Comparison of ENCODE assay signal across 33 cellular contexts in genomic region chr4:119688439-119688838, GRCh38. TPM values are rescaled to one million over a fixed set of nuclear protein-coding genes. Genes with fewer than 3 reads are reported as not detected.
"Had no signal": no experiment of that assay in that cellular context is flagged by ENCODE, and none has a peak within 500 bp of the region (broad histone marks: within the 10 kb centered on the region; RNA-seq: fewer than 3 reads in every experiment).

No MANE protein-coding gene starts in this region.

- H3K9me3 ChIP-seq: adrenal gland, body of pancreas had no signal

- DNase-seq: activated B cell treated with CpG ODN at 0.5 μM for 24 hours; activated CD4-positive, alpha-beta memory T cell treated with anti-CD3 and anti-CD28 coated beads, Interleukin-2, amount 10 ng/mL, durations not matched to agents 7 days and 5 days; activated CD4-positive, alpha-beta T cell treated with anti-CD3 and anti-CD28 coated beads for 48 hours; activated CD4-positive, alpha-beta T cell treated with anti-CD3 and anti-CD28 coated beads, Interleukin-2, amount 10 ng/mL, durations not matched to agents 7 days and 5 days; activated CD4-positive, alpha-beta T cell treated with anti-CD3 and anti-CD28 coated beads, Interleukin-2, amount 50 U/mL, for 48 hours; activated CD4-positive, CD25-positive, alpha-beta regulatory T cell treated with anti-CD3 and anti-CD28 coated beads, Interleukin-2, amount 50 U/mL, for 72 hours; activated CD8-positive, alpha-beta memory T cell treated with anti-CD3 and anti-CD28 coated beads for 24 hours; activated CD8-positive, alpha-beta memory T cell treated with anti-CD3 and anti-CD28 coated beads, Interleukin-2, amount 10 ng/mL, durations not matched to agents 7 days and 5 days; activated CD8-positive, alpha-beta memory T cell treated with anti-CD3 and anti-CD28 coated beads, Interleukin-2, amount 50 U/mL, for 48 hours; activated CD8-positive, alpha-beta T cell treated with anti-CD3 and anti-CD28 coated beads, Interleukin-2, amount 10 ng/mL, durations not matched to agents 7 days and 5 days; activated effector memory CD4-positive, alpha-beta T cell treated with anti-CD3 and anti-CD28 coated beads, Interleukin-2, amount 50 U/mL, for 16 hours; activated gamma-delta T cell treated with Interleukin-2 at 50 U/mL for 16 hours; activated naive CD4-positive, alpha-beta T cell; activated naive CD4-positive, alpha-beta T cell treated with anti-CD3 and anti-CD28 coated beads for 36 hours; activated naive CD4-positive, alpha-beta T cell treated with anti-CD3 and anti-CD28 coated beads, Interleukin-2, amount 50 U/mL, for 16 hours; activated naive CD8-positive, alpha-beta T cell treated with anti-CD3 and anti-CD28 coated beads for 36 hours; activated T-cell treated with anti-CD3 and anti-CD28 coated beads, Interleukin-2, amount 50 U/mL, for 24 hours; activated T-cell treated with anti-CD3 and anti-CD28 coated beads, Interleukin-2, amount 50 U/mL, for 48 hours; adrenal gland; amniotic stem cell; aorta; body of pancreas; brain microvascular endothelial cell; central memory CD4-positive, alpha-beta T cell; T-helper 1 cell; T-helper 2 cell; T-helper 9 cell had no signal

- H3K4me3 ChIP-seq: adrenal gland, body of pancreas, breast epithelium had no signal

- H3K36me3 ChIP-seq: adrenal gland, brain microvascular endothelial cell, breast epithelium had no signal

- H3K4me1 ChIP-seq: adrenal gland, breast epithelium had no signal

- ATAC-seq: activated CD8-positive, alpha-beta memory T cell treated with anti-CD3 and anti-CD28 coated beads, Interleukin-2, amount 10 ng/mL, durations not matched to agents 7 days and 5 days; activated CD8-positive, alpha-beta T cell treated with anti-CD3 and anti-CD28 coated beads, Interleukin-2, amount 10 ng/mL, durations not matched to agents 7 days and 5 days; activated naive CD4-positive, alpha-beta T cell treated with anti-CD3 and anti-CD28 coated beads, Interleukin-2, amount 50 U/mL, for 72 hours; body of pancreas had no signal

- H3K27me3 Mint-ChIP-seq: activated naive CD8-positive, alpha-beta T cell treated with anti-CD3 and anti-CD28 coated beads for 36 hours had no signal

- H3K4me1 Mint-ChIP-seq: activated B cell treated with CpG ODN at 0.5 μM for 24 hours; activated CD4-positive, alpha-beta memory T cell treated with anti-CD3 and anti-CD28 coated beads, Interleukin-2, amount 10 ng/mL, durations not matched to agents 7 days and 5 days; activated CD4-positive, alpha-beta T cell treated with anti-CD3 and anti-CD28 coated beads, Interleukin-2, amount 10 ng/mL, durations not matched to agents 7 days and 5 days; activated CD8-positive, alpha-beta memory T cell treated with anti-CD3 and anti-CD28 coated beads, Interleukin-2, amount 10 ng/mL, durations not matched to agents 7 days and 5 days; activated naive CD8-positive, alpha-beta T cell treated with anti-CD3 and anti-CD28 coated beads for 36 hours had no signal

- H3K4me3 Mint-ChIP-seq: activated B cell treated with CpG ODN at 0.5 μM for 24 hours; activated CD4-positive, alpha-beta memory T cell treated with anti-CD3 and anti-CD28 coated beads, Interleukin-2, amount 10 ng/mL, durations not matched to agents 7 days and 5 days; activated CD4-positive, alpha-beta T cell treated with anti-CD3 and anti-CD28 coated beads, Interleukin-2, amount 10 ng/mL, durations not matched to agents 7 days and 5 days; activated CD8-positive, alpha-beta memory T cell treated with anti-CD3 and anti-CD28 coated beads, Interleukin-2, amount 10 ng/mL, durations not matched to agents 7 days and 5 days; activated CD8-positive, alpha-beta T cell treated with anti-CD3 and anti-CD28 coated beads, Interleukin-2, amount 10 ng/mL, durations not matched to agents 7 days and 5 days; activated naive CD4-positive, alpha-beta T cell treated with anti-CD3 and anti-CD28 coated beads for 36 hours; activated naive CD8-positive, alpha-beta T cell treated with anti-CD3 and anti-CD28 coated beads for 36 hours; activated T-cell treated with anti-CD3 and anti-CD28 coated beads, Interleukin-2, amount 50 U/mL, for 24 hours; T-helper 1 cell treated with Interleukin-12 subunit alpha and Interleukin-12 subunit beta and Interleukin-4 antibody, amounts not matched to agents 30 μg/mL and 1 μg/mL, for 36 hours; T-helper 2 cell treated with Interferon-gamma antibody and Interleukin-4, amounts not matched to agents 5 μg/mL and 100 μg/mL, for 36 hours had no signal

- H3K36me3 Mint-ChIP-seq: activated CD8-positive, alpha-beta memory T cell treated with anti-CD3 and anti-CD28 coated beads, Interleukin-2, amount 10 ng/mL, durations not matched to agents 7 days and 5 days; activated naive CD8-positive, alpha-beta T cell treated with anti-CD3 and anti-CD28 coated beads for 36 hours had no signal

- H3K27ac ChIP-seq: adrenal gland, body of pancreas, brain microvascular endothelial cell, breast epithelium, VCaP had no signal

- H3K27ac Mint-ChIP-seq: activated B cell treated with CpG ODN at 0.5 μM for 24 hours; activated CD4-positive, alpha-beta memory T cell treated with anti-CD3 and anti-CD28 coated beads, Interleukin-2, amount 10 ng/mL, durations not matched to agents 7 days and 5 days; activated CD4-positive, alpha-beta T cell treated with anti-CD3 and anti-CD28 coated beads, Interleukin-2, amount 10 ng/mL, durations not matched to agents 7 days and 5 days; activated CD8-positive, alpha-beta memory T cell treated with anti-CD3 and anti-CD28 coated beads, Interleukin-2, amount 10 ng/mL, durations not matched to agents 7 days and 5 days; activated CD8-positive, alpha-beta T cell treated with anti-CD3 and anti-CD28 coated beads, Interleukin-2, amount 10 ng/mL, durations not matched to agents 7 days and 5 days; activated naive CD4-positive, alpha-beta T cell treated with anti-CD3 and anti-CD28 coated beads for 36 hours; activated naive CD4-positive, alpha-beta T cell treated with anti-CD3 and anti-CD28 coated beads, Interleukin-2, amount 50 U/mL, for 72 hours; activated naive CD8-positive, alpha-beta T cell treated with anti-CD3 and anti-CD28 coated beads for 36 hours; activated T-cell treated with anti-CD3 and anti-CD28 coated beads, Interleukin-2, amount 50 U/mL, for 24 hours; activated T-helper 2 cell treated with anti-CD3 and anti-CD28 coated beads, Interferon-gamma antibody, Interleukin-2, Interleukin-4, amounts not matched to agents 10 μg/mL and 5 μg/mL and 100 μg/mL, durations not matched to agents 14 hours and 24 hours and 36 hours; T-helper 1 cell treated with Interleukin-12 subunit alpha and Interleukin-12 subunit beta and Interleukin-4 antibody, amounts not matched to agents 30 μg/mL and 1 μg/mL, for 36 hours; T-helper 2 cell treated with Interferon-gamma antibody and Interleukin-4, amounts not matched to agents 5 μg/mL and 100 μg/mL, for 36 hours had no signal

- H3K27me3 ChIP-seq: adrenal gland, body of pancreas, brain microvascular endothelial cell, breast epithelium had no signal

RNA-seq across cellular contexts. Expression of gene PDE5A, which starts 59.8 kb away (rescaled TPM):
- total RNA-seq: activated naive CD8-positive, alpha-beta T cell treated with anti-CD3 and anti-CD28 coated beads for 36 hours had no signal
